11 cellular contexts compared by ENCODE assay signal in genomic region chr21:43892984-43893535, GRCh38. TPM values are rescaled to one million over a fixed set of nuclear protein-coding genes. Genes with fewer than 3 reads are reported as not detected.
DNase-seq lines count a peak whose midpoint lies in the region; ATAC-seq and TF ChIP-seq lines count a peak whose summit lies in the region.
"Had no signal": no experiment of that assay in that cellular context is flagged by ENCODE, and none has a peak within 500 bp of the region (broad histone marks: within the 10 kb centered on the region; RNA-seq: fewer than 3 reads in every experiment).

No MANE protein-coding gene starts in this region.

- DNase-seq in left ventricle myocardium inferior (no peak), left ventricle myocardium superior (no peak), T-cell (no peak), lower lobe of right lung (no peak), upper lobe of right lung (no peak), DMS53 (lab: John Stamatoyannopoulos, UW) (no peak)
- DNase-seq: heart right ventricle, NCI-H345 had no signal

- H3K9me3 ChIP-seq in left ventricle myocardium inferior (replicated peaks) = no peaks in the 10 kb centered on the region
- H3K9me3 ChIP-seq in lower lobe of right lung = no peaks in the 10 kb centered on the region
- H3K9me3 ChIP-seq in upper lobe of right lung = no peaks in the 10 kb centered on the region
- H3K9me3 ChIP-seq: Peyer's patch had no signal

- H3K27ac ChIP-seq in left ventricle myocardium inferior (replicated peaks) = peak overlapping the region; percentile 35
- H3K27ac ChIP-seq in lower lobe of right lung = peak overlapping the region; percentile 53
- H3K27ac ChIP-seq in upper lobe of right lung = peak overlapping the region; percentile 60

- H3K27me3 ChIP-seq in left ventricle myocardium inferior (ENCODE audit: low read depth) (no peaks in the 10 kb centered on the region), lower lobe of right lung (ENCODE audit: low read depth) (no peaks in the 10 kb centered on the region), upper lobe of right lung (no peaks in the 10 kb centered on the region)
- H3K27me3 ChIP-seq: heart right ventricle, Peyer's patch had no signal

- H3K36me3 ChIP-seq in left ventricle myocardium inferior = no peaks in the 10 kb centered on the region
- peaks cover under 1% of the 10 kb centered on the region for H3K36me3 ChIP-seq in lower lobe of right lung
- H3K36me3 ChIP-seq in upper lobe of right lung = no peaks in the 10 kb centered on the region

- no peaks in the 10 kb centered on the region for H3K9me3 Mint-ChIP-seq in T-cell

- peaks cover 14% of the 10 kb centered on the region for H3K36me3 Mint-ChIP-seq in T-cell

- peak overlapping the region; percentile 89 to 91 for H3K27ac Mint-ChIP-seq in T-cell

- intact Hi-C loops in left ventricle myocardium inferior (cut with micrococcal nuclease) (no loop called here), left ventricle myocardium superior (cut with micrococcal nuclease) (no loop called here), lower lobe of right lung (cut with DNase I) (no loop called here), upper lobe of right lung (cut with DNase I) (no loop called here)

- H3K4me1 ChIP-seq in left ventricle myocardium inferior (peaks cover 29% of the 10 kb centered on the region), lower lobe of right lung (peaks cover 42% of the 10 kb centered on the region), upper lobe of right lung (peaks cover 41% of the 10 kb centered on the region)

- POLR2A ChIA-PET in T-cell (lab: Charles Lee) = no interaction called here

- no peaks in the 10 kb centered on the region for H3K27me3 Mint-ChIP-seq in T-cell

- H3K4me1 Mint-ChIP-seq in T-cell = peaks cover 39 to 51% (median 49%) of the 10 kb centered on the region in 3 donors

- no peak for TF ChIP-seq CTCF in left ventricle myocardium inferior (IDR thresholded peaks at IDR 0.05; ENCODE audit: borderline replicate concordance)
- no peak for TF ChIP-seq CTCF in lower lobe of right lung (IDR thresholded peaks at IDR 0.05)
- TF ChIP-seq CTCF in upper lobe of right lung (IDR thresholded peaks at IDR 0.05) = no peak

- CTCF ChIA-PET in T-cell (lab: Charles Lee) = no interaction called here

- H3K4me3 Mint-ChIP-seq in T-cell = peak overlapping the region; percentile 68 to 79 (median 71)

- H3K4me3 ChIP-seq in left ventricle myocardium inferior (no peak overlapping the region), lower lobe of right lung (no peak overlapping the region), upper lobe of right lung (no peak overlapping the region)

- ATAC-seq in left ventricle myocardium superior (no peak), T-cell (replicated peaks in 1 of 4) (peak in 3 of 4 experiments; percentile 18 to 42 (median 37)), lower lobe of right lung (peak in 1 of 2 donors; percentile 36), upper lobe of right lung (no peak), HG02678 (IDR thresholded peaks at IDR 0.05; ENCODE audit: unreplicated experiment) (no peak), GM18511 (IDR thresholded peaks at IDR 0.05; ENCODE audit: unreplicated experiment) (no peak)

RNA-seq across cellular contexts. Expression of gene AGPAT3, which starts 28.0 kb away (rescaled TPM):
- 79.6 TPM for total RNA-seq in left ventricle myocardium inferior
- 97.6 TPM for total RNA-seq in left ventricle myocardium superior
- total RNA-seq in T-cell = 10 to 100 TPM; 48.4 to 77.2 (median 65.1) TPM
- total RNA-seq in lower lobe of right lung = 83.3 TPM
- 86.0 TPM for total RNA-seq in upper lobe of right lung

Comparison
In these comparisons a context has a peak if more than half of its experiments do, and no peak if none do; other contexts are left out.
1. ATAC-seq: peak in T-cell (3 of 4); none in left ventricle myocardium superior (single experiment), upper lobe of right lung (single experiment), HG02678 (single experiment) and GM18511 (single experiment).
2. Peak in every context shown above with its lines, with median percentiles within 50 percentile points of each other: H3K27ac ChIP-seq.